Comparison of ENCODE assay signal across 14 cellular contexts in the genomic region with DNA sequence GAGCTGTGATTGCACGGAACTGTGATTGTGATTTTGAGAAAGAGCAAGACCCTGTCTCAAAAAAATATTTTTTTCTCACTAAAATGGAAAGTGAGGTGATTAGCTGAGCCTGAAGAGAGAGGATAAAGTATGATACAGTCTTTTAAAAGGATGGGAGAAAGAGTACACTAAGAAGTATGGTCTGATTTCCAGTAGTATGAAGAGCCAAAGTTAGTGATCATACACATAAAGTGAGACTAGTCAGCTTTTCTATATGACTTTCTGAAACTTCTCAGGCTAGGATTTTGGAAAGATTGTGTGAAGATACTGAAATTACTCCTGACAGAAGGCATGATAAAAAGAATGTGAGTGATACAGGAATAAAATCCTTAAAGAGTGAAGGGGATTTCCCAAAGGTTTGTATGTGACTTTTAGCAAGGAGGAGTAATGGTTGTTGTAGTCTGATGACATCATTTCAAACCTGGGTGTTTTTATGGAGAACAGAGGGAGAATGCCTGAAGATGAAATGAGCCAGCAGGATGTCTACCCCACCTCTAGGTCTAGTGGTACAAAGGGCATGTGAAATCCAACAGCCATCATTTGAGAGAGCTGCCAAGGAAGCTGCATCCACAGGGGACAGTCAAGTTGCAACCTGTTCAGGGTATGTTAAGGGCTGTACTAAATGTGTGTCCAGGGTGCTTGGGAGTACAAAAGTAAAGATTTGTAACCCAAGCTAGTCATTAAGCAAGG.
DNase-seq lines count a peak whose midpoint lies in the region; ATAC-seq and TF ChIP-seq lines count a peak whose summit lies in the region.
"Had no signal": no experiment of that assay in that cellular context is flagged by ENCODE, and none has a peak within 500 bp of the region (broad histone marks: within the 10 kb centered on the region; RNA-seq: fewer than 3 reads in every experiment).

No MANE protein-coding gene starts in this region.

- H3K27me3 ChIP-seq in uterus (no peaks in the 10 kb centered on the region), tibial artery (no peaks in the 10 kb centered on the region)
- H3K27me3 ChIP-seq: tibial nerve had no signal

- TF ChIP-seq POLR2A in uterus (IDR thresholded peaks at IDR 0.05) = no peak

- no peak for DNase-seq in activated T-cell treated with anti-CD3 and anti-CD28 coated beads, Interleukin-2, amount 50 U/mL, for 72 hours
- DNase-seq in activated T-cell treated with anti-CD3 and anti-CD28 coated beads for 4 hours = no peak
- peak; percentile 46 for DNase-seq in NCI-H345 treated with DMSO at 0.1 percent for 48 hours (lab: John Stamatoyannopoulos, UW; ENCODE audit: unreplicated experiment)
- peak; percentile 35 for DNase-seq in choroid plexus epithelial cell (ENCODE audit: low read depth)
- no peak for DNase-seq in stimulated activated naive B cell treated with anti-CD40 and anti-IgM and Interleukin-4, amounts not matched to agents 10 μg/mL and 1 μg/mL and 100 μg/mL, for 72 hours
- DNase-seq in uterus = no peak
- no peak for DNase-seq in tibial artery
- DNase-seq: activated CD4-positive, alpha-beta T cell treated with anti-CD3 and anti-CD28 coated beads for 1 hour; GDM1; NCI-H1930 had no signal

- H3K27ac Mint-ChIP-seq in activated T-cell treated with anti-CD3 and anti-CD28 coated beads, Interleukin-2, amount 50 U/mL, for 72 hours = no peak overlapping the region
- H3K27ac Mint-ChIP-seq in stimulated activated naive B cell treated with anti-CD40 and anti-IgM and Interleukin-4, amounts not matched to agents 10 μg/mL and 1 μg/mL and 100 μg/mL, for 72 hours = no peak overlapping the region
- H3K27ac Mint-ChIP-seq: activated T-helper 2 cell treated with anti-CD3 and anti-CD28 coated beads, Interferon-gamma antibody, Interleukin-2, Interleukin-4, amounts not matched to agents 10 μg/mL and 5 μg/mL and 100 μg/mL, durations not matched to agents 14 hours and 24 hours and 36 hours had no signal

- H3K36me3 Mint-ChIP-seq in activated T-cell treated with anti-CD3 and anti-CD28 coated beads, Interleukin-2, amount 50 U/mL, for 72 hours (ENCODE audit: insufficient read depth in 2 of 2) = no peaks in the 10 kb centered on the region
- H3K36me3 Mint-ChIP-seq in stimulated activated naive B cell treated with anti-CD40 and anti-IgM and Interleukin-4, amounts not matched to agents 10 μg/mL and 1 μg/mL and 100 μg/mL, for 72 hours = peaks cover 3 to 8% of the 10 kb centered on the region in 2 donors

- H3K4me1 ChIP-seq in uterus (no peaks in the 10 kb centered on the region), tibial artery (no peaks in the 10 kb centered on the region)
- H3K4me1 ChIP-seq: tibial nerve had no signal

- H3K27ac ChIP-seq in uterus = no peak overlapping the region
- H3K27ac ChIP-seq in tibial artery = no peak overlapping the region
- H3K27ac ChIP-seq: SK-N-MC, tibial nerve had no signal

- H3K4me3 Mint-ChIP-seq in activated T-cell treated with anti-CD3 and anti-CD28 coated beads, Interleukin-2, amount 50 U/mL, for 72 hours = no peak overlapping the region
- H3K4me3 Mint-ChIP-seq in stimulated activated naive B cell treated with anti-CD40 and anti-IgM and Interleukin-4, amounts not matched to agents 10 μg/mL and 1 μg/mL and 100 μg/mL, for 72 hours = no peak overlapping the region

- H3K36me3 ChIP-seq in uterus (no peaks in the 10 kb centered on the region), tibial artery (peaks cover 0 to 8% (median 5%) of the 10 kb centered on the region in 3 donors)

- H3K4me1 Mint-ChIP-seq in activated T-cell treated with anti-CD3 and anti-CD28 coated beads, Interleukin-2, amount 50 U/mL, for 72 hours (ENCODE audit: low read depth) = no peaks in the 10 kb centered on the region
- H3K4me1 Mint-ChIP-seq in stimulated activated naive B cell treated with anti-CD40 and anti-IgM and Interleukin-4, amounts not matched to agents 10 μg/mL and 1 μg/mL and 100 μg/mL, for 72 hours = no peaks in the 10 kb centered on the region

- H3K4me3 ChIP-seq in choroid plexus epithelial cell (ENCODE audit: low read depth, low read length) = no peak overlapping the region
- H3K4me3 ChIP-seq in uterus = no peak overlapping the region
- no peak overlapping the region for H3K4me3 ChIP-seq in tibial artery
- H3K4me3 ChIP-seq: SK-N-MC, tibial nerve had no signal

- H3K9me3 ChIP-seq in uterus = no peaks in the 10 kb centered on the region
- no peaks in the 10 kb centered on the region for H3K9me3 ChIP-seq in tibial artery

- ATAC-seq in activated T-cell treated with anti-CD3 and anti-CD28 coated beads, Interleukin-2, amount 50 U/mL, for 72 hours (replicated peaks in 1 of 2) = peak; percentile 29 to 73
- ATAC-seq in stimulated activated naive B cell treated with anti-CD40 and anti-IgM and Interleukin-4, amounts not matched to agents 10 μg/mL and 1 μg/mL and 100 μg/mL, for 72 hours (replicated peaks) = peak; percentile 29 to 33
- no peak for ATAC-seq in GM21381 (IDR thresholded peaks at IDR 0.05; ENCODE audit: unreplicated experiment)

- no peaks in the 10 kb centered on the region for H3K27me3 Mint-ChIP-seq in activated T-cell treated with anti-CD3 and anti-CD28 coated beads, Interleukin-2, amount 50 U/mL, for 72 hours (ENCODE audit: low read depth)
- no peaks in the 10 kb centered on the region for H3K27me3 Mint-ChIP-seq in stimulated activated naive B cell treated with anti-CD40 and anti-IgM and Interleukin-4, amounts not matched to agents 10 μg/mL and 1 μg/mL and 100 μg/mL, for 72 hours

- intact Hi-C loops in uterus (cut with DNase I; ENCODE audit: low total_unique reads) = no loop called here
- intact Hi-C loops in tibial artery (cut with DNase I; ENCODE audit: low total_unique reads) = no loop called here

- TF ChIP-seq CTCF in choroid plexus epithelial cell (conservative IDR thresholded peaks at IDR 0.05; ENCODE audit: low read depth, low read length) (no peak), uterus (IDR thresholded peaks at IDR 0.05) (no peak), tibial artery (IDR thresholded peaks at IDR 0.05) (no peak)

- no peaks in the 10 kb centered on the region for H3K9me3 Mint-ChIP-seq in activated T-cell treated with anti-CD3 and anti-CD28 coated beads, Interleukin-2, amount 50 U/mL, for 72 hours
- H3K9me3 Mint-ChIP-seq in stimulated activated naive B cell treated with anti-CD40 and anti-IgM and Interleukin-4, amounts not matched to agents 10 μg/mL and 1 μg/mL and 100 μg/mL, for 72 hours = no peaks in the 10 kb centered on the region
- H3K9me3 Mint-ChIP-seq: activated T-helper 2 cell treated with anti-CD3 and anti-CD28 coated beads, Interferon-gamma antibody, Interleukin-2, Interleukin-4, amounts not matched to agents 10 μg/mL and 5 μg/mL and 100 μg/mL, durations not matched to agents 14 hours and 24 hours and 36 hours had no signal

Comparison
In these comparisons a context has a peak if more than half of its experiments do, and no peak if none do; other contexts are left out.
1. DNase-seq: peak in NCI-H345 treated with DMSO at 0.1 percent for 48 hours (single experiment) and choroid plexus epithelial cell (single experiment); none in activated T-cell treated with anti-CD3 and anti-CD28 coated beads, Interleukin-2, amount 50 U/mL, for 72 hours (0 of 2), activated T-cell treated with anti-CD3 and anti-CD28 coated beads for 4 hours (single experiment), stimulated activated naive B cell treated with anti-CD40 and anti-IgM and Interleukin-4, amounts not matched to agents 10 μg/mL and 1 μg/mL and 100 μg/mL, for 72 hours (single experiment), uterus (0 of 2) and tibial artery (0 of 2).